ENCODE assay signal across 12 cellular contexts in the genomic region with DNA sequence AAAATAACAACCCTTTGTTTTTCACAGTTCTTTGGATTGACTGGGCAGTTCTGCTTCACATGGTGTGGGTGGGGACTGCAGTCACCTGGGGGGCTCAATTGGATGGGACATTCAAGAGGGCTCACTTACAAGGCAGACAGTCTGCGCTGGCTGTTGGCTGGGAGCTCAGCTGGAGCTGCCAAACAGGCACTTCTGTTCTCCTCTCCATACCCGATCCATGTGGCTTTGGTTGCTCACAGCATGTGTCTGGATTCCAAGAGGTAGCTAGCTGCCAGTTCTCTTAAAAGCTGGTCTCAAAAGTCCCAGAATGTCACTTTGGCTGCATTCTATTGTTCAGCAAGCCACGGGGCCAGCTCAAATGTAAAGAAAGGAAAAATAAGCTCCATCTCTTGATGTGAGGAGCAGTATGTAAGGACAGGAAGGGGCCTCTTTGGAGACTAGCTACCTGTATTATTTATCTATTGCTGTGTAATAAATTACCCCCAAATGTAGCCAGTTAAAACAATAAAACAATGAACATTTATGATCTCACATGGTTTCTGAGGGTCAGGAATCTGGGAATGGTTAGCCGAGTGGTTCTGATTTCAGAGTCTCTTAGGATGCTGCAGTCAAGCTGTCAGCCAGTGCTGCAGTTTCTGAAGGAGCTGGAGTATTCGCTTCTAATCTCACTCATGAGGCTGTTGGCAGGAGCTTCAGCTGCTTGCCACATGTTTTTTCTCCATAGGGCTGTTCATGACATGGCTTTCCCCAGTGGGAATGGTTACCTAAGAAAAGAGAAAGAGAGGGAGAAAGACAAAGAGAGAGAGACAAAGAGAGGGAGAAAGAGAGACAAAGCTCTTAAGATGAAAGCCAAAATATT.
DNase-seq lines count a peak whose midpoint lies in the region; TF ChIP-seq lines count a peak whose summit lies in the region.
"Had no signal": no experiment of that assay in that cellular context is flagged by ENCODE, and none has a peak within 500 bp of the region (broad histone marks: within the 10 kb centered on the region; RNA-seq: fewer than 3 reads in every experiment).

No MANE protein-coding gene starts in this region.

- H3K27me3 ChIP-seq in H9 (ENCODE audit: insufficient read depth, low read length) (no peaks in the 10 kb centered on the region), trophoblast cell (ENCODE audit: insufficient read depth, low read length) (no peaks in the 10 kb centered on the region)

- H4K12ac ChIP-seq in trophoblast cell (ENCODE audit: low read depth, low read length), result no peak overlapping the region

- H3K9ac ChIP-seq in H9 (ENCODE audit: extremely low read depth, insufficient read length, low read length) (no peak overlapping the region), trophoblast cell (ENCODE audit: low read length) (peak overlapping the region; percentile 34)

- H3K27ac Mint-ChIP-seq in H9, result peak overlapping the region; percentile 24 to 82 (median 46); a peak in 3 of 7 replicates
- H3K27ac Mint-ChIP-seq: activated naive CD8-positive, alpha-beta T cell treated with anti-CD3 and anti-CD28 coated beads for 36 hours; immature natural killer cell had no signal

- H3K4me2 ChIP-seq in H9 (ENCODE audit: insufficient read depth, insufficient read length, low read length) (no peak overlapping the region), trophoblast cell (ENCODE audit: low read length) (no peak overlapping the region)

- H3K23ac ChIP-seq in H9 (ENCODE audit: insufficient read length, low read depth, low read length), result no peak overlapping the region
- H3K23ac ChIP-seq in trophoblast cell (ENCODE audit: low read length), result peak overlapping the region; percentile 56

- H3K18ac ChIP-seq in H9 (ENCODE audit: insufficient read length, low read depth, low read length) (no peak overlapping the region), trophoblast cell (ENCODE audit: low read length) (no peak overlapping the region)

- H4K5ac ChIP-seq in H9 (ENCODE audit: insufficient read length, low read depth, low read length), result no peak overlapping the region

- H4K8ac ChIP-seq in H9 (replicated peaks; ENCODE audit: insufficient read length, low read depth, low read length) (no peak overlapping the region), trophoblast cell (ENCODE audit: low read depth, low read length) (no peak overlapping the region)

- WGBS in H9 (ENCODE audit: extremely low coverage, insufficient read length, low lambda C conversion rate), result no CpG with 5 or more reads among the region's 5 CpGs
- WGBS in trophoblast cell (ENCODE audit: extremely low coverage, insufficient coverage, insufficient read length), result no CpG with 5 or more reads among the region's 5 CpGs

- no peak overlapping the region for H3K4me3 Mint-ChIP-seq in H9
- H3K4me3 Mint-ChIP-seq: activated naive CD8-positive, alpha-beta T cell treated with anti-CD3 and anti-CD28 coated beads for 36 hours; immature natural killer cell had no signal

- H2BK20ac ChIP-seq in H9 (ENCODE audit: low read depth, low read length, poor library complexity, severe bottlenecking), result no peak overlapping the region

- H2BK120ac ChIP-seq in H9 (ENCODE audit: low read depth, low read length, poor library complexity, severe bottlenecking) (no peak overlapping the region), trophoblast cell (ENCODE audit: insufficient read depth, low read length, poor library complexity) (no peak overlapping the region)

- H2AFZ ChIP-seq in H9 (ENCODE audit: low read length) (no peak overlapping the region), trophoblast cell (ENCODE audit: insufficient read depth, low read length, poor library complexity) (no peak overlapping the region)

- no peaks in the 10 kb centered on the region; the same call in 1 of the 2 replicates for H3K27me3 Mint-ChIP-seq in H9 (ENCODE audit: low read depth)

- H3K36me3 Mint-ChIP-seq in H9 (ENCODE audit: insufficient read depth in 1 of 3, low read depth in 3 of 3), result no peaks in the 10 kb centered on the region; a peak in 3 of 7 replicates
- H3K36me3 Mint-ChIP-seq: activated naive CD8-positive, alpha-beta T cell treated with anti-CD3 and anti-CD28 coated beads for 36 hours; immature natural killer cell had no signal

- peaks cover 29 to 32% of the 10 kb centered on the region in 2 experiments for H3K4me1 Mint-ChIP-seq in H9
- H3K4me1 Mint-ChIP-seq: activated naive CD8-positive, alpha-beta T cell treated with anti-CD3 and anti-CD28 coated beads for 36 hours; immature natural killer cell had no signal

- H3K4me3 ChIP-seq in trophoblast cell (ENCODE audit: low read depth, low read length), result no peak overlapping the region

- H3K4ac ChIP-seq in H9 (ENCODE audit: low read depth, low read length) (no peak overlapping the region), trophoblast cell (ENCODE audit: low read depth, low read length) (no peak overlapping the region)

- H3K27ac ChIP-seq in H9 (ENCODE audit: insufficient read length, low read depth, low read length) (no peak overlapping the region), trophoblast cell (ENCODE audit: low read depth, low read length) (no peak overlapping the region)
- H3K27ac ChIP-seq: neutrophil had no signal

- H3K23me2 ChIP-seq in H9 (ENCODE audit: insufficient read length, low read depth, low read length, poor library complexity, severe bottlenecking), result peaks cover 2% of the 10 kb centered on the region

- H3K4me1 ChIP-seq in H9 (ENCODE audit: insufficient read depth, low read length), result no peaks in the 10 kb centered on the region; the same call in 1 of the 2 replicates
- no peaks in the 10 kb centered on the region for H3K4me1 ChIP-seq in trophoblast cell (ENCODE audit: control insufficient read depth in 1 of 2, insufficient read depth in 2 of 2, low read length in 2 of 2)

- H4K91ac ChIP-seq in H9 (ENCODE audit: insufficient read length, low read depth, low read length) (no peak overlapping the region), trophoblast cell (ENCODE audit: low read depth, low read length) (no peak overlapping the region)

- no peak overlapping the region for H3K56ac ChIP-seq in H9 (ENCODE audit: insufficient read length, low read depth, low read length)

- H3K9me3 ChIP-seq in H9 (ENCODE audit: control insufficient read depth, low read depth, low read length) (no peaks in the 10 kb centered on the region), trophoblast cell (ENCODE audit: insufficient read depth, low read depth, low read length) (no peaks in the 10 kb centered on the region)
- H3K9me3 ChIP-seq: neutrophil had no signal

- TF ChIP-seq CTCF in H9 (conservative IDR thresholded peaks at IDR 0.05), result no peak

- H3K79me1 ChIP-seq in H9 (ENCODE audit: insufficient read depth, low read depth, low read length, poor library complexity, severe bottlenecking) (no peaks in the 10 kb centered on the region), trophoblast cell (ENCODE audit: low read length) (no peaks in the 10 kb centered on the region)

- H2BK5ac ChIP-seq in H9 (ENCODE audit: insufficient read length, low read length) (no peak overlapping the region), trophoblast cell (ENCODE audit: low read depth, low read length, poor library complexity) (no peak overlapping the region)

- H3K14ac ChIP-seq in H9 (ENCODE audit: insufficient read depth, low read length) (no peak overlapping the region), trophoblast cell (ENCODE audit: low read length) (no peak overlapping the region)

- H2AK5ac ChIP-seq in H9 (ENCODE audit: insufficient read length, low read length) (no peak overlapping the region), trophoblast cell (ENCODE audit: low read length) (no peak overlapping the region)

- H3K79me2 ChIP-seq in H9 (ENCODE audit: insufficient read depth, low read length) (no peaks in the 10 kb centered on the region), trophoblast cell (ENCODE audit: control insufficient read depth, insufficient read depth, low read length, poor library complexity) (no peaks in the 10 kb centered on the region)

- DNase-seq in H9, result peak; percentile 43
- peak; percentile 53 to 82 for DNase-seq in NCI-H446 (lab: John Stamatoyannopoulos, UW)
- peak; percentile 17 for DNase-seq in globus pallidus (ENCODE audit: low spot score)
- DNase-seq in trophoblast cell, result no peak
- DNase-seq in NCI-H2196 treated with DMSO at 0.1 percent for 48 hours (lab: John Stamatoyannopoulos, UW; ENCODE audit: unreplicated experiment), result no peak
- no peak for DNase-seq in HT-29 (ENCODE audit: low spot score)
- no peak for DNase-seq in 8988T
- DNase-seq in MV-4-11 (lab: John Stamatoyannopoulos, UW), result no peak
- DNase-seq: activated naive CD8-positive, alpha-beta T cell treated with anti-CD3 and anti-CD28 coated beads for 36 hours; immature natural killer cell; NCI-H526 had no signal

- H3T11ph ChIP-seq in H9 (ENCODE audit: low read length), result no peak overlapping the region

- no peaks in the 10 kb centered on the region for H3K36me3 ChIP-seq in trophoblast cell (ENCODE audit: control insufficient read depth in 1 of 2, insufficient read depth in 2 of 2, low read length in 2 of 2)
- H3K36me3 ChIP-seq: neutrophil had no signal

- H2BK12ac ChIP-seq in H9 (ENCODE audit: insufficient read length, low read depth, low read length), result no peak overlapping the region
- no peak overlapping the region for H2BK12ac ChIP-seq in trophoblast cell (ENCODE audit: low read length)

- H3K9me3 Mint-ChIP-seq in H9, result no peaks in the 10 kb centered on the region
- H3K9me3 Mint-ChIP-seq: activated naive CD8-positive, alpha-beta T cell treated with anti-CD3 and anti-CD28 coated beads for 36 hours; immature natural killer cell had no signal

- H4K20me1 ChIP-seq in H9 (ENCODE audit: control insufficient read depth, insufficient read depth, insufficient read length), result no peaks in the 10 kb centered on the region

- H2BK15ac ChIP-seq in H9 (ENCODE audit: low read depth, low read length), result no peak overlapping the region

Comparison
In these comparisons a context has a peak if more than half of its experiments do, and no peak if none do; other contexts are left out.
1. DNase-seq: peak in H9 (single experiment), NCI-H446 (2 of 2) and globus pallidus (single experiment); none in trophoblast cell (0 of 2), NCI-H2196 treated with DMSO at 0.1 percent for 48 hours (single experiment), HT-29 (single experiment), 8988T (single experiment) and MV-4-11 (single experiment).